Comparison of ENCODE assay signal across 1 cellular context in the genomic region with DNA sequence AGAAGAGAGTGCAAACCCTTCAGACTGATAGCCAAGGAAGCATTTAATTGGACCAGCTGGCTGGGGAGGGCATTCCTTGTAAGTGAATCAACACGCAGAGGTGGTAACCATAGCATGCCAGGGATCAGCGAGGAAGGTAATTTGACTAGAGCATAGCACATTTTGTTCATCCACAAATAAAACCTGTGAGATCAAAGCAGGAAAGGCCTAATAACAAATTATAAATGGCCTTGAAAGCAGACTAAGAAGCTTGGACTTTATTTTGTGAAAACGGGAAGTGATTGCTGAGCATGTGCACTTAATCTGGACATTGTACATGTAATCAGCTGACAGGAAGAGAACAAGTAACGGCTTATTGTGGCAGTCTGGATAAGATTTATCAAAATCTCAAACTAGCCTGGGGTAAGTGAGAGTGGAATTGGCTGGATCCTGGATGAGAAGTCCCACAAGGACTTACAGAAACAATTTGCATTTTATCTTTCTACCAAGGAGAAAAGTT.
TF ChIP-seq lines count a peak whose summit lies in the region.

No MANE protein-coding gene starts in this region.

TF ChIP-seq in HepG2, 621 proteins besides CTCF, POLR2A, EP300 and RAD21 (continued from another document):
- TF ChIP-seq, protein P1, sequence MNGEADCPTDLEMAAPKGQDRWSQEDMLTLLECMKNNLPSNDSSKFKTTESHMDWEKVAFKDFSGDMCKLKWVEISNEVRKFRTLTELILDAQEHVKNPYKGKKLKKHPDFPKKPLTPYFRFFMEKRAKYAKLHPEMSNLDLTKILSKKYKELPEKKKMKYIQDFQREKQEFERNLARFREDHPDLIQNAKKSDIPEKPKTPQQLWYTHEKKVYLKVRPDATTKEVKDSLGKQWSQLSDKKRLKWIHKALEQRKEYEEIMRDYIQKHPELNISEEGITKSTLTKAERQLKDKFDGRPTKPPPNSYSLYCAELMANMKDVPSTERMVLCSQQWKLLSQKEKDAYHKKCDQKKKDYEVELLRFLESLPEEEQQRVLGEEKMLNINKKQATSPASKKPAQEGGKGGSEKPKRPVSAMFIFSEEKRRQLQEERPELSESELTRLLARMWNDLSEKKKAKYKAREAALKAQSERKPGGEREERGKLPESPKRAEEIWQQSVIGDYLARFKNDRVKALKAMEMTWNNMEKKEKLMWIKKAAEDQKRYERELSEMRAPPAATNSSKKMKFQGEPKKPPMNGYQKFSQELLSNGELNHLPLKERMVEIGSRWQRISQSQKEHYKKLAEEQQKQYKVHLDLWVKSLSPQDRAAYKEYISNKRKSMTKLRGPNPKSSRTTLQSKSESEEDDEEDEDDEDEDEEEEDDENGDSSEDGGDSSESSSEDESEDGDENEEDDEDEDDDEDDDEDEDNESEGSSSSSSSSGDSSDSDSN (CRISPR knock-in tag; IDR thresholded peaks at IDR 0.05), result no peak
- TF ChIP-seq KLF11 (CRISPR knock-in tag; IDR thresholded peaks at IDR 0.05), result no peak
- TF ChIP-seq KLF16 (CRISPR knock-in tag; IDR thresholded peaks at IDR 0.05), result no peak
- TF ChIP-seq NFE2L2 (IDR thresholded peaks at IDR 0.05; ENCODE audit: low read length), result no peak
- TF ChIP-seq KDM1A (CRISPR knock-in tag; IDR thresholded peaks at IDR 0.05), result no peak
- no peak for TF ChIP-seq ZNF441 (CRISPR knock-in tag; IDR thresholded peaks at IDR 0.05; ENCODE audit: borderline replicate concordance)
- no peak for TF ChIP-seq KLF12 (CRISPR knock-in tag; IDR thresholded peaks at IDR 0.05; ENCODE audit: borderline replicate concordance)
- TF ChIP-seq, protein P2, sequence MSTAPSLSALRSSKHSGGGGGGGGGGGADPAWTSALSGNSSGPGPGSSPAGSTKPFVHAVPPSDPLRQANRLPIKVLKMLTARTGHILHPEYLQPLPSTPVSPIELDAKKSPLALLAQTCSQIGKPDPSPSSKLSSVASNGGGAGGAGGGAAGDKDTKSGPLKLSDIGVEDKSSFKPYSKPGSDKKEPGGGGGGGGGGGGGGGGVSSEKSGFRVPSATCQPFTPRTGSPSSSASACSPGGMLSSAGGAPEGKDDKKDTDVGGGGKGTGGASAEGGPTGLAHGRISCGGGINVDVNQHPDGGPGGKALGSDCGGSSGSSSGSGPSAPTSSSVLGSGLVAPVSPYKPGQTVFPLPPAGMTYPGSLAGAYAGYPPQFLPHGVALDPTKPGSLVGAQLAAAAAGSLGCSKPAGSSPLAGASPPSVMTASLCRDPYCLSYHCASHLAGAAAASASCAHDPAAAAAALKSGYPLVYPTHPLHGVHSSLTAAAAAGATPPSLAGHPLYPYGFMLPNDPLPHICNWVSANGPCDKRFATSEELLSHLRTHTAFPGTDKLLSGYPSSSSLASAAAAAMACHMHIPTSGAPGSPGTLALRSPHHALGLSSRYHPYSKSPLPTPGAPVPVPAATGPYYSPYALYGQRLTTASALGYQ (CRISPR knock-in tag; IDR thresholded peaks at IDR 0.05), result no peak
- TF ChIP-seq HNF4A (CRISPR knock-in tag; IDR thresholded peaks at IDR 0.05), result 0 out of 2 replicates have a peak, but pooled peaks have one; percentile 24
- TF ChIP-seq TEAD3 (CRISPR knock-in tag; optimal IDR thresholded peaks at IDR 0.05; ENCODE audit: borderline replicate concordance), result peak; percentile 45
- peak; percentile 81 for TF ChIP-seq FOSL2 (CRISPR knock-in tag; IDR thresholded peaks at IDR 0.05)
- no peak for TF ChIP-seq CBX2 (IDR thresholded peaks at IDR 0.05; ENCODE audit: low read depth, low read length)
- TF ChIP-seq CBX2 (CRISPR knock-in tag; IDR thresholded peaks at IDR 0.05; ENCODE audit: low read depth), result no peak
- no peak for TF ChIP-seq WIZ (CRISPR knock-in tag; IDR thresholded peaks at IDR 0.05)
- TF ChIP-seq, protein P3, sequence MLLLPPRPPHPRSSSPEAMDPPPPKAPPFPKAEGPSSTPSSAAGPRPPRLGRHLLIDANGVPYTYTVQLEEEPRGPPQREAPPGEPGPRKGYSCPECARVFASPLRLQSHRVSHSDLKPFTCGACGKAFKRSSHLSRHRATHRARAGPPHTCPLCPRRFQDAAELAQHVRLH (CRISPR knock-in tag; IDR thresholded peaks at IDR 0.05; ENCODE audit: borderline replicate concordance, low read depth), result no peak
- TF ChIP-seq NONO (IDR thresholded peaks at IDR 0.05), result no peak
- no peak for TF ChIP-seq NONO (CRISPR knock-in tag; conservative IDR thresholded peaks at IDR 0.05)
- TF ChIP-seq MIER3 (CRISPR knock-in tag; IDR thresholded peaks at IDR 0.05; ENCODE audit: borderline replicate concordance), result 0 out of 2 replicates have a peak, but pooled peaks have one; percentile 37
- no peak for TF ChIP-seq ZMYM3 (CRISPR knock-in tag; IDR thresholded peaks at IDR 0.05)
- no peak for TF ChIP-seq ZNF224 (CRISPR knock-in tag; IDR thresholded peaks at IDR 0.05)
- TF ChIP-seq RXRB (CRISPR knock-in tag; IDR thresholded peaks at IDR 0.05; ENCODE audit: borderline replicate concordance), result no peak
- TF ChIP-seq PCBP1 (IDR thresholded peaks at IDR 0.05; ENCODE audit: borderline replicate concordance, low read depth, low read length), result no peak
- TF ChIP-seq MBNL3 (CRISPR knock-in tag; conservative IDR thresholded peaks at IDR 0.05), result no peak
- peak; percentile 15; the same call in 1 of the 2 replicates for TF ChIP-seq SAP130 (CRISPR knock-in tag; IDR thresholded peaks at IDR 0.05; ENCODE audit: low read depth)
- TF ChIP-seq CBX1 (IDR thresholded peaks at IDR 0.05; ENCODE audit: low read depth), result no peak
- TF ChIP-seq SOX5 (CRISPR knock-in tag; IDR thresholded peaks at IDR 0.05; ENCODE audit: borderline replicate concordance), result peak; percentile 25; the same call in 1 of the 2 replicates
- TF ChIP-seq, protein P4, sequence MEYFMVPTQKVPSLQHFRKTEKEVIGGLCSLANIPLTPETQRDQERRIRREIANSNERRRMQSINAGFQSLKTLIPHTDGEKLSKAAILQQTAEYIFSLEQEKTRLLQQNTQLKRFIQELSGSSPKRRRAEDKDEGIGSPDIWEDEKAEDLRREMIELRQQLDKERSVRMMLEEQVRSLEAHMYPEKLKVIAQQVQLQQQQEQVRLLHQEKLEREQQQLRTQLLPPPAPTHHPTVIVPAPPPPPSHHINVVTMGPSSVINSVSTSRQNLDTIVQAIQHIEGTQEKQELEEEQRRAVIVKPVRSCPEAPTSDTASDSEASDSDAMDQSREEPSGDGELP (IDR thresholded peaks at IDR 0.05; ENCODE audit: borderline replicate concordance, low read depth), result peak; percentile 11; the same call in 1 of the 2 replicates
- TF ChIP-seq ZNF337 (CRISPR knock-in tag; IDR thresholded peaks at IDR 0.05; ENCODE audit: borderline replicate concordance, low read depth), result no peak
- TF ChIP-seq, protein P5, sequence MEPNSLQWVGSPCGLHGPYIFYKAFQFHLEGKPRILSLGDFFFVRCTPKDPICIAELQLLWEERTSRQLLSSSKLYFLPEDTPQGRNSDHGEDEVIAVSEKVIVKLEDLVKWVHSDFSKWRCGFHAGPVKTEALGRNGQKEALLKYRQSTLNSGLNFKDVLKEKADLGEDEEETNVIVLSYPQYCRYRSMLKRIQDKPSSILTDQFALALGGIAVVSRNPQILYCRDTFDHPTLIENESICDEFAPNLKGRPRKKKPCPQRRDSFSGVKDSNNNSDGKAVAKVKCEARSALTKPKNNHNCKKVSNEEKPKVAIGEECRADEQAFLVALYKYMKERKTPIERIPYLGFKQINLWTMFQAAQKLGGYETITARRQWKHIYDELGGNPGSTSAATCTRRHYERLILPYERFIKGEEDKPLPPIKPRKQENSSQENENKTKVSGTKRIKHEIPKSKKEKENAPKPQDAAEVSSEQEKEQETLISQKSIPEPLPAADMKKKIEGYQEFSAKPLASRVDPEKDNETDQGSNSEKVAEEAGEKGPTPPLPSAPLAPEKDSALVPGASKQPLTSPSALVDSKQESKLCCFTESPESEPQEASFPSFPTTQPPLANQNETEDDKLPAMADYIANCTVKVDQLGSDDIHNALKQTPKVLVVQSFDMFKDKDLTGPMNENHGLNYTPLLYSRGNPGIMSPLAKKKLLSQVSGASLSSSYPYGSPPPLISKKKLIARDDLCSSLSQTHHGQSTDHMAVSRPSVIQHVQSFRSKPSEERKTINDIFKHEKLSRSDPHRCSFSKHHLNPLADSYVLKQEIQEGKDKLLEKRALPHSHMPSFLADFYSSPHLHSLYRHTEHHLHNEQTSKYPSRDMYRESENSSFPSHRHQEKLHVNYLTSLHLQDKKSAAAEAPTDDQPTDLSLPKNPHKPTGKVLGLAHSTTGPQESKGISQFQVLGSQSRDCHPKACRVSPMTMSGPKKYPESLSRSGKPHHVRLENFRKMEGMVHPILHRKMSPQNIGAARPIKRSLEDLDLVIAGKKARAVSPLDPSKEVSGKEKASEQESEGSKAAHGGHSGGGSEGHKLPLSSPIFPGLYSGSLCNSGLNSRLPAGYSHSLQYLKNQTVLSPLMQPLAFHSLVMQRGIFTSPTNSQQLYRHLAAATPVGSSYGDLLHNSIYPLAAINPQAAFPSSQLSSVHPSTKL (CRISPR knock-in tag; IDR thresholded peaks at IDR 0.05), result 0 out of 2 replicates have a peak, but pooled peaks have one; percentile 15
- no peak for TF ChIP-seq ZNF230 (CRISPR knock-in tag; IDR thresholded peaks at IDR 0.05)
